ENCODE assay signal across 25 cellular contexts in the genomic region with DNA sequence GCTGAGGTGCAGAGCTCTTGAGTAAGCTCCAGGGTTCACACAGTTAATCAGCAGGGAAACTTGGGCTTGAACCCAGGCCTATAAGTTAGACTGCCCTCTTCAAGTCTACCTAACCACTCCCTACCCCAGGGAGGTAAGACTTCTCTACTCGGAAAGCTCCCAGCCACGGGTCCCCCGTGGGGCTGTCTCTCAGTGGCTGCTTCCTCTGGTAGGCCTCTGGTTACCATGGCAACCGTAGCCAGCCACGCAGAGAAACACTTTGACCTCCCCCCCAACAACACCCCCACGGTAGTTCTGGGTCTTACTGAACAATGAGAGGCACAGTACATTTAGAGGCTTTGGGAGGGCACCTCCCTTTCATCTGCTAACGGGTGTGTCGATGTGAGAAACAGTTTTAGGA.
"Had no signal": no experiment of that assay in that cellular context is flagged by ENCODE, and none has a peak within 500 bp of the region (broad histone marks: within the 10 kb centered on the region; RNA-seq: fewer than 3 reads in every experiment).

No MANE protein-coding gene starts in this region.

- H3K36me3 Mint-ChIP-seq: activated CD4-positive, alpha-beta memory T cell treated with anti-CD3 and anti-CD28 coated beads for 36 hours; activated naive CD8-positive, alpha-beta T cell treated with anti-CD3 and anti-CD28 coated beads, Interleukin-2, amount 10 ng/mL, durations not matched to agents 7 days and 5 days; T-cell had no signal

- H3K27ac ChIP-seq: adrenal gland, SK-N-MC had no signal

- H3K9me3 Mint-ChIP-seq: activated B cell treated with CpG ODN at 0.5 μM for 24 hours; activated CD4-positive, alpha-beta T cell treated with anti-CD3 and anti-CD28 coated beads, Interleukin-2, amount 10 ng/mL, durations not matched to agents 7 days and 5 days; activated naive CD8-positive, alpha-beta T cell treated with anti-CD3 and anti-CD28 coated beads, Interleukin-2, amount 10 ng/mL, durations not matched to agents 7 days and 5 days had no signal

- H3K4me3 Mint-ChIP-seq: activated B cell treated with CpG ODN at 0.5 μM for 24 hours; activated CD4-positive, alpha-beta memory T cell treated with anti-CD3 and anti-CD28 coated beads for 36 hours; activated CD4-positive, alpha-beta T cell treated with anti-CD3 and anti-CD28 coated beads, Interleukin-2, amount 10 ng/mL, durations not matched to agents 7 days and 5 days; activated naive CD8-positive, alpha-beta T cell treated with anti-CD3 and anti-CD28 coated beads, Interleukin-2, amount 10 ng/mL, durations not matched to agents 7 days and 5 days; activated T-cell treated with anti-CD3 and anti-CD28 coated beads, Interleukin-2, amount 50 U/mL, for 4 hours; T-cell had no signal

- H3K4me3 ChIP-seq: adrenal gland, SK-N-MC had no signal

- H3K27me3 Mint-ChIP-seq: activated B cell treated with CpG ODN at 0.5 μM for 24 hours; activated CD4-positive, alpha-beta T cell treated with anti-CD3 and anti-CD28 coated beads, Interleukin-2, amount 10 ng/mL, durations not matched to agents 7 days and 5 days; activated naive CD8-positive, alpha-beta T cell treated with anti-CD3 and anti-CD28 coated beads, Interleukin-2, amount 10 ng/mL, durations not matched to agents 7 days and 5 days had no signal

- FAIRE-seq: TTC549 had no signal

- H3K36me3 ChIP-seq: adrenal gland had no signal

- DNase-seq: activated B cell treated with CpG ODN at 0.5 μM for 24 hours; activated CD4-positive, alpha-beta memory T cell treated with anti-CD3 and anti-CD28 coated beads for 36 hours; activated CD4-positive, alpha-beta T cell treated with anti-CD3 and anti-CD28 coated beads for 1 hour; activated CD4-positive, alpha-beta T cell treated with anti-CD3 and anti-CD28 coated beads, Interleukin-2, amount 10 ng/mL, durations not matched to agents 7 days and 5 days; activated CD8-positive, alpha-beta memory T cell treated with anti-CD3 and anti-CD28 coated beads for 24 hours; activated naive CD4-positive, alpha-beta T cell treated with anti-CD3 and anti-CD28 coated beads, Interleukin-2, amount 50 U/mL, for 16 hours; activated naive CD8-positive, alpha-beta T cell treated with anti-CD3 and anti-CD28 coated beads, Interleukin-2, amount 10 ng/mL, durations not matched to agents 7 days and 5 days; activated T-cell treated with anti-CD3 and anti-CD28 coated beads, Interleukin-2, amount 50 U/mL, for 4 hours; adrenal gland; central memory CD4-positive, alpha-beta T cell; MM.1S; NCI-H1105 treated with DMSO at 0.1 percent for 48 hours; NCI-H1436 treated with DMSO at 0.1 percent for 48 hours; NCI-H187; NCI-H2081; NCI-H2171; NCI-H2227 treated with DMSO at 0.1 percent for 48 hours; NCI-H446 treated with DMSO at 0.1 percent for 48 hours; NCI-H524 treated with DMSO at 0.1 percent for 48 hours; NCI-H82; T-cell; T-helper 2 cell; T1000 had no signal

- H3K27ac Mint-ChIP-seq: activated B cell treated with CpG ODN at 0.5 μM for 24 hours; activated CD4-positive, alpha-beta memory T cell treated with anti-CD3 and anti-CD28 coated beads for 36 hours; activated CD4-positive, alpha-beta T cell treated with anti-CD3 and anti-CD28 coated beads, Interleukin-2, amount 10 ng/mL, durations not matched to agents 7 days and 5 days; activated naive CD8-positive, alpha-beta T cell treated with anti-CD3 and anti-CD28 coated beads, Interleukin-2, amount 10 ng/mL, durations not matched to agents 7 days and 5 days; T-cell had no signal

- H3K4me1 Mint-ChIP-seq: activated B cell treated with CpG ODN at 0.5 μM for 24 hours; activated CD4-positive, alpha-beta T cell treated with anti-CD3 and anti-CD28 coated beads, Interleukin-2, amount 10 ng/mL, durations not matched to agents 7 days and 5 days; T-cell had no signal

- ATAC-seq: activated T-cell treated with anti-CD3 and anti-CD28 coated beads, Interleukin-2, amount 50 U/mL, for 4 hours; T-cell had no signal

- H3K4me1 ChIP-seq: adrenal gland had no signal

- H3K9me3 ChIP-seq: adrenal gland had no signal
